Comparison of ENCODE assay signal across 18 cellular contexts in the genomic region with DNA sequence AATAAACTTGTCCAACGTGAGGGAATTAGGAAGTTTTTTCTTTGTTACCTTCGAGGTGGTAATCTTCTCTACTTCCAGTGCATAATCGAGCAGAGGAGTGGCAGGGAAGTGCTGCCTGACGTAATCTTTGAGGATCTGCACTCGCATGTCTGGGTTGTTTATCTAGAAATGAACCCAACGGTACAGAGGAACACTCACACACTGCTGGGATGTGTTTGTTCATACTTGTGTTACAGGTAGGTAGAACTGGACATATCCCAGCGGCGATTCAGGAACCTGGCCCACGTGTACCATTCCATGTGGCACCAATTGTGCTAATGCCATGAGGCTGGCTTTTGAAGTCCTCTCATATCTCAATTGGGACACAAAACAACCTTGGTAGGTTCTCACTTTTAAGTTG. TPM values are rescaled to one million over a fixed set of nuclear protein-coding genes. Genes with fewer than 3 reads are reported as not detected.
DNase-seq lines count a peak whose midpoint lies in the region; ATAC-seq and TF ChIP-seq lines count a peak whose summit lies in the region.
"Had no signal": no experiment of that assay in that cellular context is flagged by ENCODE, and none has a peak within 500 bp of the region (broad histone marks: within the 10 kb centered on the region; RNA-seq: fewer than 3 reads in every experiment).

No MANE protein-coding gene starts in this region.

- no peak for DNase-seq in activated T-cell treated with anti-CD3 and anti-CD28 coated beads, Interleukin-2, amount 50 U/mL, for 24 hours
- DNase-seq in activated T-cell treated with anti-CD3 and anti-CD28 coated beads, Interleukin-2, amount 50 U/mL, for 4 hours: no peak
- no peak for DNase-seq in T-helper 17 cell
- DNase-seq in endodermal cell: no peak
- no peak for DNase-seq in stimulated activated effector memory CD8-positive, alpha-beta T cell treated with anti-CD3 and anti-CD28 coated beads, Interleukin-12 subunit alpha, Interleukin-12 subunit beta, amount 100 ng/mL, for 72 hours (ENCODE audit: low spot score in 2 of 2)
- no peak for DNase-seq in NCI-H146 (lab: John Stamatoyannopoulos, UW)
- DNase-seq in ovary: no peak
- DNase-seq: CD8-positive, alpha-beta T cell; central memory CD4-positive, alpha-beta T cell; esophagus squamous epithelium; HCEC 1CT; left colon; NCI-H2029; NCI-H446; stimulated activated CD4-positive, alpha-beta T cell treated with anti-CD3 and anti-CD28 coated beads, Interleukin-4, amount 100 ng/mL, for 1 hour had no signal

- peaks cover 71% of the 10 kb centered on the region for H3K36me3 ChIP-seq in endodermal cell (ENCODE audit: control insufficient read depth, insufficient read depth, low read length)
- no peaks in the 10 kb centered on the region for H3K36me3 ChIP-seq in ovary

- peak overlapping the region; percentile 97 for H3K27ac Mint-ChIP-seq in activated T-cell treated with anti-CD3 and anti-CD28 coated beads, Interleukin-2, amount 50 U/mL, for 24 hours
- H3K27ac Mint-ChIP-seq in T-helper 17 cell: peak overlapping the region; percentile 43
- peak overlapping the region; percentile 68 for H3K27ac Mint-ChIP-seq in endodermal cell
- peak overlapping the region; percentile 85 for H3K27ac Mint-ChIP-seq in stimulated activated effector memory CD8-positive, alpha-beta T cell treated with anti-CD3 and anti-CD28 coated beads, Interleukin-12 subunit alpha, Interleukin-12 subunit beta, amount 100 ng/mL, for 72 hours
- H3K27ac Mint-ChIP-seq: CD8-positive, alpha-beta T cell had no signal

- TF ChIP-seq CTCF in endodermal cell (conservative IDR thresholded peaks at IDR 0.05) (no peak), ovary (IDR thresholded peaks at IDR 0.05) (no peak)

- no peaks in the 10 kb centered on the region for H3K9me3 ChIP-seq in T-helper 17 cell (ENCODE audit: control insufficient read depth, low read length, poor library complexity, severe bottlenecking)
- H3K9me3 ChIP-seq in endodermal cell (ENCODE audit: control insufficient read depth, low read length): no peaks in the 10 kb centered on the region
- no peaks in the 10 kb centered on the region for H3K9me3 ChIP-seq in ovary
- H3K9me3 ChIP-seq: esophagus squamous epithelium had no signal

- H3K4me1 ChIP-seq in endodermal cell (ENCODE audit: control insufficient read depth, insufficient read depth, low read length) (peaks cover 5% of the 10 kb centered on the region), ovary (ENCODE audit: insufficient read depth) (no peaks in the 10 kb centered on the region)

- H3K36me3 Mint-ChIP-seq in activated T-cell treated with anti-CD3 and anti-CD28 coated beads, Interleukin-2, amount 50 U/mL, for 24 hours (ENCODE audit: low read depth): peaks cover 82% of the 10 kb centered on the region
- H3K36me3 Mint-ChIP-seq in activated T-cell treated with anti-CD3 and anti-CD28 coated beads, Interleukin-2, amount 50 U/mL, for 4 hours (ENCODE audit: insufficient read depth): peaks cover 38% of the 10 kb centered on the region
- H3K36me3 Mint-ChIP-seq in T-helper 17 cell (ENCODE audit: low read depth) (no peaks in the 10 kb centered on the region), endodermal cell (ENCODE audit: low read depth) (peaks cover 74% of the 10 kb centered on the region)
- H3K36me3 Mint-ChIP-seq in stimulated activated effector memory CD8-positive, alpha-beta T cell treated with anti-CD3 and anti-CD28 coated beads, Interleukin-12 subunit alpha, Interleukin-12 subunit beta, amount 100 ng/mL, for 72 hours: peaks cover 87% of the 10 kb centered on the region

- H3K4me3 ChIP-seq in endodermal cell (ENCODE audit: low read length): no peak overlapping the region
- H3K4me3 ChIP-seq in ovary: no peak overlapping the region
- H3K4me3 ChIP-seq: esophagus squamous epithelium, smooth muscle cell had no signal

- no peaks in the 10 kb centered on the region for H3K9me3 Mint-ChIP-seq in activated T-cell treated with anti-CD3 and anti-CD28 coated beads, Interleukin-2, amount 50 U/mL, for 24 hours
- no peaks in the 10 kb centered on the region for H3K9me3 Mint-ChIP-seq in activated T-cell treated with anti-CD3 and anti-CD28 coated beads, Interleukin-2, amount 50 U/mL, for 4 hours
- H3K9me3 Mint-ChIP-seq in endodermal cell: no peaks in the 10 kb centered on the region
- no peaks in the 10 kb centered on the region for H3K9me3 Mint-ChIP-seq in stimulated activated effector memory CD8-positive, alpha-beta T cell treated with anti-CD3 and anti-CD28 coated beads, Interleukin-12 subunit alpha, Interleukin-12 subunit beta, amount 100 ng/mL, for 72 hours
- H3K9me3 Mint-ChIP-seq: CD8-positive, alpha-beta T cell had no signal

- intact Hi-C loops in ovary (cut with DNase I): loop anchor here in 1 of 4 donors (10.0 kb wide), 1 partner anchor 65 kb away; no protein-coding TSS in a partner anchor

- no peak for TF ChIP-seq POLR2A in ovary (IDR thresholded peaks at IDR 0.05)

- no peak for ATAC-seq in activated T-cell treated with anti-CD3 and anti-CD28 coated beads, Interleukin-2, amount 50 U/mL, for 4 hours
- ATAC-seq in T-helper 17 cell (no peak), HG02938 (IDR thresholded peaks at IDR 0.05; ENCODE audit: unreplicated experiment) (no peak)
- ATAC-seq in stimulated activated effector memory CD8-positive, alpha-beta T cell treated with anti-CD3 and anti-CD28 coated beads, Interleukin-12 subunit alpha, Interleukin-12 subunit beta, amount 100 ng/mL, for 72 hours: no peak
- ATAC-seq: CD8-positive, alpha-beta T cell; left colon; SK-N-SH treated with all-trans-retinoic acid at 6 μM for 48 hours had no signal

- no peaks in the 10 kb centered on the region for H3K27me3 Mint-ChIP-seq in activated T-cell treated with anti-CD3 and anti-CD28 coated beads, Interleukin-2, amount 50 U/mL, for 24 hours
- H3K27me3 Mint-ChIP-seq in activated T-cell treated with anti-CD3 and anti-CD28 coated beads, Interleukin-2, amount 50 U/mL, for 4 hours (ENCODE audit: low read depth): no peaks in the 10 kb centered on the region
- H3K27me3 Mint-ChIP-seq in T-helper 17 cell (no peaks in the 10 kb centered on the region), endodermal cell (ENCODE audit: insufficient read depth) (no peaks in the 10 kb centered on the region)

- H3K4me3 Mint-ChIP-seq in activated T-cell treated with anti-CD3 and anti-CD28 coated beads, Interleukin-2, amount 50 U/mL, for 24 hours: peak overlapping the region; percentile 63
- no peak overlapping the region for H3K4me3 Mint-ChIP-seq in activated T-cell treated with anti-CD3 and anti-CD28 coated beads, Interleukin-2, amount 50 U/mL, for 4 hours
- H3K4me3 Mint-ChIP-seq in T-helper 17 cell (no peak overlapping the region), endodermal cell (no peak overlapping the region)
- H3K4me3 Mint-ChIP-seq in stimulated activated effector memory CD8-positive, alpha-beta T cell treated with anti-CD3 and anti-CD28 coated beads, Interleukin-12 subunit alpha, Interleukin-12 subunit beta, amount 100 ng/mL, for 72 hours: no peak overlapping the region
- H3K4me3 Mint-ChIP-seq: CD8-positive, alpha-beta T cell had no signal

- H3K4me1 Mint-ChIP-seq in activated T-cell treated with anti-CD3 and anti-CD28 coated beads, Interleukin-2, amount 50 U/mL, for 24 hours (ENCODE audit: low read depth): peaks cover 50% of the 10 kb centered on the region
- peaks cover 16% of the 10 kb centered on the region for H3K4me1 Mint-ChIP-seq in activated T-cell treated with anti-CD3 and anti-CD28 coated beads, Interleukin-2, amount 50 U/mL, for 4 hours (ENCODE audit: low read depth)
- H3K4me1 Mint-ChIP-seq in T-helper 17 cell (peaks cover 7% of the 10 kb centered on the region), endodermal cell (peaks cover 7% of the 10 kb centered on the region)
- H3K4me1 Mint-ChIP-seq in stimulated activated effector memory CD8-positive, alpha-beta T cell treated with anti-CD3 and anti-CD28 coated beads, Interleukin-12 subunit alpha, Interleukin-12 subunit beta, amount 100 ng/mL, for 72 hours: peaks cover 6% of the 10 kb centered on the region

- no peak for TF ChIP-seq EP300 in ovary (IDR thresholded peaks at IDR 0.05)

- H3K9ac ChIP-seq in endodermal cell (ENCODE audit: extremely low read depth, low read length, poor library complexity, severe bottlenecking): no peak overlapping the region

- H3K27me3 ChIP-seq in endodermal cell (ENCODE audit: control insufficient read depth, insufficient read depth, low read length, poor library complexity, severe bottlenecking) (no peaks in the 10 kb centered on the region), ovary (no peaks in the 10 kb centered on the region)
- H3K27me3 ChIP-seq: esophagus squamous epithelium had no signal

- H3K27ac ChIP-seq in endodermal cell (ENCODE audit: low read depth, low read length): no peak overlapping the region
- H3K27ac ChIP-seq in ovary: no peak overlapping the region

- WGBS in endodermal cell (ENCODE audit: insufficient coverage in 1 of 2, insufficient read length in 1 of 2), 2 experiments: 95 to 97% methylated on average over 9 of the region's 9 CpGs
- WGBS in ovary, 3 donors: 71 to 75% (median 71%) methylated on average over 9 of the region's 9 CpGs

RNA-seq across cellular contexts. Expression of a gene that starts 4.2 kb away (rescaled TPM):
- 10 to 100 TPM; 27.7 to 31.2 (median 30.3) TPM for total RNA-seq in activated T-cell treated with anti-CD3 and anti-CD28 coated beads, Interleukin-2, amount 50 U/mL, for 4 hours
- total RNA-seq in T-helper 17 cell (10 to 100 TPM; 17.7 to 31.6 TPM), endodermal cell (10 to 100 TPM; 13.3 to 15.9 TPM), ovary (10 to 100 TPM; 18.9 to 30.5 (median 20.6) TPM)
- polyA plus RNA-seq in endodermal cell (2013, experiment 1 of 2): 6.6 TPM
- 6.3 TPM for polyA plus RNA-seq in endodermal cell (2013, experiment 2 of 2)
- polyA plus RNA-seq in ovary: 1 to 10 TPM; 2.7 to 3.9 TPM

RNA-seq across cellular contexts. Expression of a gene that starts 31.8 kb away (rescaled TPM):
- total RNA-seq in activated T-cell treated with anti-CD3 and anti-CD28 coated beads, Interleukin-2, amount 50 U/mL, for 4 hours: not detected
- total RNA-seq in T-helper 17 cell (not detected), endodermal cell (under 1 TPM in 1 of 2 donors, not detected in 1; 0.15 TPM), ovary (under 1 TPM; 0.13 to 0.60 (median 0.23) TPM)
- polyA plus RNA-seq in endodermal cell (2013, experiment 1 of 2): not detected
- not detected for polyA plus RNA-seq in endodermal cell (2013, experiment 2 of 2)
- polyA plus RNA-seq in ovary: under 1 TPM; 0.21 to 0.57 TPM
- total RNA-seq: CD8-positive, alpha-beta T cell; left colon; smooth muscle cell had no signal
- polyA plus RNA-seq: smooth muscle cell had no signal

RNA-seq across cellular contexts. Expression of a gene that starts 33.4 kb away (rescaled TPM):
- total RNA-seq in activated T-cell treated with anti-CD3 and anti-CD28 coated beads, Interleukin-2, amount 50 U/mL, for 4 hours: 10 to 100 TPM; 29.7 to 53.6 (median 41.9) TPM
- total RNA-seq in T-helper 17 cell (10 to 100 TPM; 23.1 to 28.9 TPM), endodermal cell (10 to 100 TPM; 65.2 to 79.5 TPM), ovary (10 to 100 TPM; 34.5 to 65.4 (median 48.8) TPM)
- 77.9 TPM for polyA plus RNA-seq in endodermal cell (2013, experiment 1 of 2)
- polyA plus RNA-seq in endodermal cell (2013, experiment 2 of 2): 72.6 TPM
- polyA plus RNA-seq in ovary: 100 to 1,000 TPM in 1 of 2 donors, 10 to 100 TPM in 1; 71.0 to 106 TPM

RNA-seq across cellular contexts. Expression of a gene that starts 49.3 kb away (rescaled TPM):
- total RNA-seq in activated T-cell treated with anti-CD3 and anti-CD28 coated beads, Interleukin-2, amount 50 U/mL, for 4 hours: 100 to 1,000 TPM; 197 to 210 (median 198) TPM
- total RNA-seq in T-helper 17 cell (10 to 100 TPM; 65.5 to 73.4 TPM), endodermal cell (100 to 1,000 TPM; 261 to 304 TPM), ovary (100 to 1,000 TPM in 1 of 7 donors, 10 to 100 TPM in 6; 23.6 to 119 (median 53.4) TPM)
- 223 TPM for polyA plus RNA-seq in endodermal cell (2013, experiment 1 of 2)
- 225 TPM for polyA plus RNA-seq in endodermal cell (2013, experiment 2 of 2)
- polyA plus RNA-seq in ovary: 10 to 100 TPM; 26.9 to 69.4 TPM

RNA-seq across cellular contexts. Expression of a gene that starts 56.6 kb away (rescaled TPM):
- total RNA-seq in activated T-cell treated with anti-CD3 and anti-CD28 coated beads, Interleukin-2, amount 50 U/mL, for 4 hours: 1 to 10 TPM in 1 of 3 donors, under 1 TPM in 2; 0.68 to 1.2 (median 0.76) TPM
- total RNA-seq in T-helper 17 cell (not detected), endodermal cell (100 to 1,000 TPM; 179 to 291 TPM), ovary (100 to 1,000 TPM in 2 of 7 donors, 10 to 100 TPM in 5; 37.1 to 106 (median 82.5) TPM)
- polyA plus RNA-seq in endodermal cell (2013, experiment 1 of 2): 230 TPM
- 211 TPM for polyA plus RNA-seq in endodermal cell (2013, experiment 2 of 2)
- polyA plus RNA-seq in ovary: 10 to 100 TPM; 76.2 to 80.0 TPM

Comparison
In these comparisons a context has a peak if more than half of its experiments do, and no peak if none do; other contexts are left out.
1. H3K27ac Mint-ChIP-seq: peak in every context shown above with its lines; median percentile 97 in activated T-cell treated with anti-CD3 and anti-CD28 coated beads, Interleukin-2, amount 50 U/mL, for 24 hours; 85 in stimulated activated effector memory CD8-positive, alpha-beta T cell treated with anti-CD3 and anti-CD28 coated beads, Interleukin-12 subunit alpha, Interleukin-12 subunit beta, amount 100 ng/mL, for 72 hours; 68 in endodermal cell; 43 in T-helper 17 cell.